ENCODE assay signal across 17 cellular contexts in genomic region chr17:44915321-44915726, GRCh38. TPM values are rescaled to one million over a fixed set of nuclear protein-coding genes. Genes with fewer than 3 reads are reported as not detected.
DNase-seq lines count a peak whose midpoint lies in the region; ATAC-seq and TF ChIP-seq lines count a peak whose summit lies in the region.
"Had no signal": no experiment of that assay in that cellular context is flagged by ENCODE, and none has a peak within 500 bp of the region (broad histone marks: within the 10 kb centered on the region; RNA-seq: fewer than 3 reads in every experiment).

GFAP (minus strand) TSS chr17:44915500; CDS start chr17:44915486, 14 bp downstream.

- H3K36me3 ChIP-seq in effector memory CD4-positive, alpha-beta T cell (ENCODE audit: control insufficient read depth, insufficient read depth, low read length): no peaks in the 10 kb centered on the region
- H3K36me3 ChIP-seq: BLaER1 treated with 17β-estradiol and CSF1 and Interleukin-3, amounts not matched to agents 10 nM and 100 nM had no signal

- no peak within 1 kb of the TSS for H3K4me3 ChIP-seq in effector memory CD4-positive, alpha-beta T cell (ENCODE audit: insufficient read depth, low read depth, low read length, poor library complexity, severe bottlenecking)
- H3K4me3 ChIP-seq: BLaER1 treated with 17β-estradiol and CSF1 and Interleukin-3, amounts not matched to agents 10 nM and 100 nM had no signal

- POLR2A ChIA-PET in RWPE1 (lab: Yijun Ruan, JAX; ENCODE audit: low non-redundant PET): no interaction called here

- H3K9me3 Mint-ChIP-seq in dendritic cell treated with granulocyte-macrophage colony-stimulating factor and Interleukin-4, amounts not matched to agents 40 ng/mL and 50 ng/mL, for 4 days: no peaks in the 10 kb centered on the region
- no peaks in the 10 kb centered on the region for H3K9me3 Mint-ChIP-seq in nephron
- H3K9me3 Mint-ChIP-seq in natural killer cell treated with Interleukin-12 subunit alpha and Interleukin-12 subunit beta and Interleukin-15 and Interleukin-18, amount 100 ng/mL, for 72 hours: no peaks in the 10 kb centered on the region
- H3K9me3 Mint-ChIP-seq: activated T-cell treated with anti-CD3 and anti-CD28 coated beads, Interleukin-2, amount 50 U/mL, for 4 hours; effector memory CD8-positive, alpha-beta T cell had no signal

- ATAC-seq in natural killer cell treated with Interleukin-12 subunit alpha and Interleukin-12 subunit beta and Interleukin-15 and Interleukin-18, amount 100 ng/mL, for 72 hours: no peak
- ATAC-seq: activated T-cell treated with anti-CD3 and anti-CD28 coated beads, Interleukin-2, amount 50 U/mL, for 4 hours; effector memory CD8-positive, alpha-beta T cell had no signal

- peaks cover 8% of the 10 kb centered on the region for H3K4me1 ChIP-seq in effector memory CD4-positive, alpha-beta T cell (ENCODE audit: control insufficient read depth, insufficient read depth, low read length, poor library complexity, severe bottlenecking)

- TF ChIP-seq CTCF in RWPE1 (conservative IDR thresholded peaks at IDR 0.05; ENCODE audit: low read depth) (no peak), nephron (IDR thresholded peaks at IDR 0.05; ENCODE audit: unreplicated experiment in 3 of 3) (no peak)

- H3K36me3 Mint-ChIP-seq in dendritic cell treated with granulocyte-macrophage colony-stimulating factor and Interleukin-4, amounts not matched to agents 40 ng/mL and 50 ng/mL, for 4 days (ENCODE audit: low read depth): no peaks in the 10 kb centered on the region
- no peaks in the 10 kb centered on the region for H3K36me3 Mint-ChIP-seq in nephron (ENCODE audit: low read depth)
- no peaks in the 10 kb centered on the region for H3K36me3 Mint-ChIP-seq in natural killer cell treated with Interleukin-12 subunit alpha and Interleukin-12 subunit beta and Interleukin-15 and Interleukin-18, amount 100 ng/mL, for 72 hours

- H3K27ac ChIP-seq in RWPE1: peak within 1 kb of the TSS; percentile 91
- H3K27ac ChIP-seq in effector memory CD4-positive, alpha-beta T cell (ENCODE audit: insufficient read depth, low read length, poor library complexity, severe bottlenecking): no peak within 1 kb of the TSS
- H3K27ac ChIP-seq: BLaER1 treated with 17β-estradiol and CSF1 and Interleukin-3, amounts not matched to agents 10 nM and 100 nM had no signal

- intact Hi-C loops in dendritic cell treated with granulocyte-macrophage colony-stimulating factor and Interleukin-4, amounts not matched to agents 40 ng/mL and 50 ng/mL, for 4 days (cut with micrococcal nuclease): loop anchor here (10.0 kb wide), 2 partner anchors 179 to 219 kb away; partner anchors contain the start of genes ACBD4 and PLCD3

- H3K9me3 ChIP-seq in effector memory CD4-positive, alpha-beta T cell (ENCODE audit: control insufficient read depth, low read length): no peaks in the 10 kb centered on the region
- H3K9me3 ChIP-seq: BLaER1 treated with 17β-estradiol and CSF1 and Interleukin-3, amounts not matched to agents 10 nM and 100 nM had no signal

- H3K4me3 Mint-ChIP-seq in dendritic cell treated with granulocyte-macrophage colony-stimulating factor and Interleukin-4, amounts not matched to agents 40 ng/mL and 50 ng/mL, for 4 days: no peak within 1 kb of the TSS
- no peak within 1 kb of the TSS for H3K4me3 Mint-ChIP-seq in nephron
- no peak within 1 kb of the TSS for H3K4me3 Mint-ChIP-seq in natural killer cell treated with Interleukin-12 subunit alpha and Interleukin-12 subunit beta and Interleukin-15 and Interleukin-18, amount 100 ng/mL, for 72 hours
- H3K4me3 Mint-ChIP-seq: activated T-cell treated with anti-CD3 and anti-CD28 coated beads, Interleukin-2, amount 50 U/mL, for 4 hours; effector memory CD8-positive, alpha-beta T cell had no signal

- peaks cover 44% of the 10 kb centered on the region for H3K4me1 Mint-ChIP-seq in dendritic cell treated with granulocyte-macrophage colony-stimulating factor and Interleukin-4, amounts not matched to agents 40 ng/mL and 50 ng/mL, for 4 days (ENCODE audit: low read depth)
- peaks cover 5% of the 10 kb centered on the region for H3K4me1 Mint-ChIP-seq in nephron
- H3K4me1 Mint-ChIP-seq in natural killer cell treated with Interleukin-12 subunit alpha and Interleukin-12 subunit beta and Interleukin-15 and Interleukin-18, amount 100 ng/mL, for 72 hours (ENCODE audit: low read depth in 2 of 2): peaks cover 10 to 11% of the 10 kb centered on the region in 2 donors

- H3K27ac Mint-ChIP-seq in dendritic cell treated with granulocyte-macrophage colony-stimulating factor and Interleukin-4, amounts not matched to agents 40 ng/mL and 50 ng/mL, for 4 days: peak within 1 kb of the TSS; percentile 35
- peak within 1 kb of the TSS in 2 of 3 experiments; percentile 32 to 58 for H3K27ac Mint-ChIP-seq in nephron
- no peak within 1 kb of the TSS for H3K27ac Mint-ChIP-seq in natural killer cell treated with Interleukin-12 subunit alpha and Interleukin-12 subunit beta and Interleukin-15 and Interleukin-18, amount 100 ng/mL, for 72 hours
- H3K27ac Mint-ChIP-seq: effector memory CD8-positive, alpha-beta T cell had no signal

- H3K27me3 ChIP-seq in effector memory CD4-positive, alpha-beta T cell (replicated peaks; ENCODE audit: control insufficient read depth, insufficient read depth, low read length, poor library complexity, severe bottlenecking): peaks cover 11% of the 10 kb centered on the region

- CTCF ChIA-PET in RWPE1 (lab: Yijun Ruan, JAX): interaction anchor here (0.6 to 1.1 kb wide), 3 partner anchors 17 to 107 kb away, joined by 3 to 6 read pairs (median 3); no protein-coding TSS in a partner anchor

- H3K27me3 Mint-ChIP-seq in dendritic cell treated with granulocyte-macrophage colony-stimulating factor and Interleukin-4, amounts not matched to agents 40 ng/mL and 50 ng/mL, for 4 days: peaks cover 42% of the 10 kb centered on the region
- H3K27me3 Mint-ChIP-seq in nephron (ENCODE audit: low read depth): peaks cover 50% of the 10 kb centered on the region
- peaks cover 16 to 17% of the 10 kb centered on the region in 2 donors for H3K27me3 Mint-ChIP-seq in natural killer cell treated with Interleukin-12 subunit alpha and Interleukin-12 subunit beta and Interleukin-15 and Interleukin-18, amount 100 ng/mL, for 72 hours

- DNase-seq in RWPE1 (ENCODE audit: low spot score) (no peak), superior temporal gyrus (ENCODE audit: extremely low spot score) (peak; percentile 13), mucosa of gallbladder (ENCODE audit: low spot score) (no peak)
- no peak for DNase-seq in effector memory CD4-positive, alpha-beta T cell
- no peak for DNase-seq in natural killer cell treated with Interleukin-12 subunit alpha and Interleukin-12 subunit beta and Interleukin-15 and Interleukin-18, amount 100 ng/mL, for 72 hours (ENCODE audit: low spot score)
- DNase-seq: activated CD4-positive, alpha-beta T cell treated with anti-CD3 and anti-CD28 coated beads for 48 hours; activated T-cell treated with anti-CD3 and anti-CD28 coated beads, Interleukin-2, amount 50 U/mL, for 4 hours; amniotic stem cell; DMS79; effector memory CD8-positive, alpha-beta T cell; NCI-H187 treated with DMSO at 0.1 percent for 48 hours; NCI-H526 treated with DMSO at 0.1 percent for 48 hours had no signal

RNA-seq across cellular contexts. Expression of gene GFAP, which starts in this region (rescaled TPM):
- not detected for total RNA-seq in natural killer cell treated with Interleukin-12 subunit alpha and Interleukin-12 subunit beta and Interleukin-15 and Interleukin-18, amount 100 ng/mL, for 72 hours
- total RNA-seq in mucosa of gallbladder: 0.09 TPM
- total RNA-seq: activated T-cell treated with anti-CD3 and anti-CD28 coated beads, Interleukin-2, amount 50 U/mL, for 4 hours; kidney epithelial cell; T-helper 2 cell treated with Interferon-gamma antibody and Interleukin-4, amounts not matched to agents 100 ng/mL and 5 ng/mL, for 36 hours had no signal

Comparison
In these comparisons a context has a peak if more than half of its experiments do, and no peak if none do; other contexts are left out.
1. H3K27ac Mint-ChIP-seq: peak in dendritic cell treated with granulocyte-macrophage colony-stimulating factor and Interleukin-4, amounts not matched to agents 40 ng/mL and 50 ng/mL, for 4 days (single experiment) and nephron (2 of 3); none in natural killer cell treated with Interleukin-12 subunit alpha and Interleukin-12 subunit beta and Interleukin-15 and Interleukin-18, amount 100 ng/mL, for 72 hours (0 of 2).